Comparison of ENCODE assay signal across 1 cellular context in genomic region chr2:33215299-33215698, GRCh38.
TF ChIP-seq lines count a peak whose summit lies in the region.

No MANE protein-coding gene starts in this region.

TF ChIP-seq in H1, 55 proteins besides CTCF, POLR2A, EP300 and RAD21:
- TF ChIP-seq CREB1 (IDR thresholded peaks at IDR 0.05) (no peak), SP4 (IDR thresholded peaks at IDR 0.05; ENCODE audit: low read length) (no peak), CBX8 (IDR thresholded peaks at IDR 0.05; ENCODE audit: borderline replicate concordance, low read depth, low read length) (no peak)
